In the genomic region with DNA sequence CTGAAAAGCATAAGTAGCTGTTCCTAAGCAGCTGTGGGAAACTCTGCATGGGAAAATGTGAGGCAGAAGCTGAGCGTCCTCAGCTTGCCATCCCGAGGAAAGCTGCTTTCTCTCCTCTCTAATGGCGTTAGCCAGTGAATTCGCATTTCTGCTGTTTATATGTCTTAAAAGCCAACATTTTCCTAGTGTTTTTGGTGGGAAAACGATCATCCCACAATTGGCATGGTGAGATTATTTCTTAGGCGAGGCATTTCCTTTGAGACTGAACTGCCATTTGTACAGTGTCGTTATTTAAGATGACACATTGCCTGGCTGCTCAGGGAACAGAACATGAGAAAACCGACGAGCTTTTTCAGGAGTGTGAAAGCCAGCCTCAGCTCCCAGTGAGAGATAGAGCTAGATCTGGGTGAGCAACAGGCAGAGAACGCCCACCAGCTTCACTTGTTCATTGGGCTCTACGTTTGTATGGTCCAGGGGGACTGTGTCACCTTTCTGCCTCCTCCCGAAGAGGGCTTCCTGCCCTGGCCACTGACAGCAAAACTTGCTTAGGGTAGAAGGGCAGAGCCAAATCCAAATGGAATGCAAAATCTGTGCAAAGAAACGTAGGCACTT, we compare ENCODE assay signal across 2 cellular contexts.
TF ChIP-seq lines count a peak whose summit lies in the region.

No MANE protein-coding gene starts in this region.

TF ChIP-seq in WTC11, 78 proteins besides CTCF, POLR2A, EP300 and RAD21:
- TF ChIP-seq, protein P1, sequence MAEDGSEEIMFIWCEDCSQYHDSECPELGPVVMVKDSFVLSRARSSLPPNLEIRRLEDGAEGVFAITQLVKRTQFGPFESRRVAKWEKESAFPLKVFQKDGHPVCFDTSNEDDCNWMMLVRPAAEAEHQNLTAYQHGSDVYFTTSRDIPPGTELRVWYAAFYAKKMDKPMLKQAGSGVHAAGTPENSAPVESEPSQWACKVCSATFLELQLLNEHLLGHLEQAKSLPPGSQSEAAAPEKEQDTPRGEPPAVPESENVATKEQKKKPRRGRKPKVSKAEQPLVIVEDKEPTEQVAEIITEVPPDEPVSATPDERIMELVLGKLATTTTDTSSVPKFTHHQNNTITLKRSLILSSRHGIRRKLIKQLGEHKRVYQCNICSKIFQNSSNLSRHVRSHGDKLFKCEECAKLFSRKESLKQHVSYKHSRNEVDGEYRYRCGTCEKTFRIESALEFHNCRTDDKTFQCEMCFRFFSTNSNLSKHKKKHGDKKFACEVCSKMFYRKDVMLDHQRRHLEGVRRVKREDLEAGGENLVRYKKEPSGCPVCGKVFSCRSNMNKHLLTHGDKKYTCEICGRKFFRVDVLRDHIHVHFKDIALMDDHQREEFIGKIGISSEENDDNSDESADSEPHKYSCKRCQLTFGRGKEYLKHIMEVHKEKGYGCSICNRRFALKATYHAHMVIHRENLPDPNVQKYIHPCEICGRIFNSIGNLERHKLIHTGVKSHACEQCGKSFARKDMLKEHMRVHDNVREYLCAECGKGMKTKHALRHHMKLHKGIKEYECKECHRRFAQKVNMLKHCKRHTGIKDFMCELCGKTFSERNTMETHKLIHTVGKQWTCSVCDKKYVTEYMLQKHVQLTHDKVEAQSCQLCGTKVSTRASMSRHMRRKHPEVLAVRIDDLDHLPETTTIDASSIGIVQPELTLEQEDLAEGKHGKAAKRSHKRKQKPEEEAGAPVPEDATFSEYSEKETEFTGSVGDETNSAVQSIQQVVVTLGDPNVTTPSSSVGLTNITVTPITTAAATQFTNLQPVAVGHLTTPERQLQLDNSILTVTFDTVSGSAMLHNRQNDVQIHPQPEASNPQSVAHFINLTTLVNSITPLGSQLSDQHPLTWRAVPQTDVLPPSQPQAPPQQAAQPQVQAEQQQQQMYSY (CRISPR knock-in tag; IDR thresholded peaks at IDR 0.05) = 0 out of 2 replicates have a peak, but pooled peaks have one; percentile 9
- TF ChIP-seq RELA (CRISPR knock-in tag; IDR thresholded peaks at IDR 0.05; ENCODE audit: borderline replicate concordance) = no peak

TF ChIP-seq in SK-N-SH, 30 proteins besides CTCF, POLR2A, EP300 and RAD21 (continued from another document):
- TF ChIP-seq, protein P2, sequence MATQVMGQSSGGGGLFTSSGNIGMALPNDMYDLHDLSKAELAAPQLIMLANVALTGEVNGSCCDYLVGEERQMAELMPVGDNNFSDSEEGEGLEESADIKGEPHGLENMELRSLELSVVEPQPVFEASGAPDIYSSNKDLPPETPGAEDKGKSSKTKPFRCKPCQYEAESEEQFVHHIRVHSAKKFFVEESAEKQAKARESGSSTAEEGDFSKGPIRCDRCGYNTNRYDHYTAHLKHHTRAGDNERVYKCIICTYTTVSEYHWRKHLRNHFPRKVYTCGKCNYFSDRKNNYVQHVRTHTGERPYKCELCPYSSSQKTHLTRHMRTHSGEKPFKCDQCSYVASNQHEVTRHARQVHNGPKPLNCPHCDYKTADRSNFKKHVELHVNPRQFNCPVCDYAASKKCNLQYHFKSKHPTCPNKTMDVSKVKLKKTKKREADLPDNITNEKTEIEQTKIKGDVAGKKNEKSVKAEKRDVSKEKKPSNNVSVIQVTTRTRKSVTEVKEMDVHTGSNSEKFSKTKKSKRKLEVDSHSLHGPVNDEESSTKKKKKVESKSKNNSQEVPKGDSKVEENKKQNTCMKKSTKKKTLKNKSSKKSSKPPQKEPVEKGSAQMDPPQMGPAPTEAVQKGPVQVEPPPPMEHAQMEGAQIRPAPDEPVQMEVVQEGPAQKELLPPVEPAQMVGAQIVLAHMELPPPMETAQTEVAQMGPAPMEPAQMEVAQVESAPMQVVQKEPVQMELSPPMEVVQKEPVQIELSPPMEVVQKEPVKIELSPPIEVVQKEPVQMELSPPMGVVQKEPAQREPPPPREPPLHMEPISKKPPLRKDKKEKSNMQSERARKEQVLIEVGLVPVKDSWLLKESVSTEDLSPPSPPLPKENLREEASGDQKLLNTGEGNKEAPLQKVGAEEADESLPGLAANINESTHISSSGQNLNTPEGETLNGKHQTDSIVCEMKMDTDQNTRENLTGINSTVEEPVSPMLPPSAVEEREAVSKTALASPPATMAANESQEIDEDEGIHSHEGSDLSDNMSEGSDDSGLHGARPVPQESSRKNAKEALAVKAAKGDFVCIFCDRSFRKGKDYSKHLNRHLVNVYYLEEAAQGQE (IDR thresholded peaks at IDR 0.05; ENCODE audit: low read depth, low read length) = no peak
- TF ChIP-seq TAF1 (IDR thresholded peaks at IDR 0.05; ENCODE audit: borderline replicate concordance, low read depth, low read length) (no peak), YY1 (IDR thresholded peaks at IDR 0.05; ENCODE audit: low read depth) (no peak), RCOR1 (IDR thresholded peaks at IDR 0.05; ENCODE audit: low read length) (no peak), NFIC (IDR thresholded peaks at IDR 0.05; ENCODE audit: borderline replicate concordance) (no peak), RFX5 (IDR thresholded peaks at IDR 0.05; ENCODE audit: low read length) (no peak), FOSL2 (IDR thresholded peaks at IDR 0.05; ENCODE audit: borderline replicate concordance, low read depth) (no peak), JUND (IDR thresholded peaks at IDR 0.05) (no peak), NRF1 (IDR thresholded peaks at IDR 0.05; ENCODE audit: low read depth, low read length) (no peak), FOXJ3 (CRISPR knock-in tag; IDR thresholded peaks at IDR 0.05) (no peak), POLR2AphosphoS5 (IDR thresholded peaks at IDR 0.05; ENCODE audit: low read depth, low read length) (no peak), CHD2 (IDR thresholded peaks at IDR 0.05; ENCODE audit: low read length, partially characterized antibody) (no peak), ZBTB33 (IDR thresholded peaks at IDR 0.05; ENCODE audit: borderline replicate concordance, low read depth) (no peak), PBX3 (IDR thresholded peaks at IDR 0.05) (no peak), USF1 (IDR thresholded peaks at IDR 0.05; ENCODE audit: borderline replicate concordance, low read depth) (no peak)
- TF ChIP-seq, protein P3, sequence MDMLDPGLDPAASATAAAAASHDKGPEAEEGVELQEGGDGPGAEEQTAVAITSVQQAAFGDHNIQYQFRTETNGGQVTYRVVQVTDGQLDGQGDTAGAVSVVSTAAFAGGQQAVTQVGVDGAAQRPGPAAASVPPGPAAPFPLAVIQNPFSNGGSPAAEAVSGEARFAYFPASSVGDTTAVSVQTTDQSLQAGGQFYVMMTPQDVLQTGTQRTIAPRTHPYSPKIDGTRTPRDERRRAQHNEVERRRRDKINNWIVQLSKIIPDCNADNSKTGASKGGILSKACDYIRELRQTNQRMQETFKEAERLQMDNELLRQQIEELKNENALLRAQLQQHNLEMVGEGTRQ (IDR thresholded peaks at IDR 0.05; ENCODE audit: borderline replicate concordance, low read depth, low read length) = no peak
- TF ChIP-seq, protein P4, sequence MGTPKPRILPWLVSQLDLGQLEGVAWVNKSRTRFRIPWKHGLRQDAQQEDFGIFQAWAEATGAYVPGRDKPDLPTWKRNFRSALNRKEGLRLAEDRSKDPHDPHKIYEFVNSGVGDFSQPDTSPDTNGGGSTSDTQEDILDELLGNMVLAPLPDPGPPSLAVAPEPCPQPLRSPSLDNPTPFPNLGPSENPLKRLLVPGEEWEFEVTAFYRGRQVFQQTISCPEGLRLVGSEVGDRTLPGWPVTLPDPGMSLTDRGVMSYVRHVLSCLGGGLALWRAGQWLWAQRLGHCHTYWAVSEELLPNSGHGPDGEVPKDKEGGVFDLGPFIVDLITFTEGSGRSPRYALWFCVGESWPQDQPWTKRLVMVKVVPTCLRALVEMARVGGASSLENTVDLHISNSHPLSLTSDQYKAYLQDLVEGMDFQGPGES (IDR thresholded peaks at IDR 0.05; ENCODE audit: low read depth, low read length) = no peak
- TF ChIP-seq, protein P5, sequence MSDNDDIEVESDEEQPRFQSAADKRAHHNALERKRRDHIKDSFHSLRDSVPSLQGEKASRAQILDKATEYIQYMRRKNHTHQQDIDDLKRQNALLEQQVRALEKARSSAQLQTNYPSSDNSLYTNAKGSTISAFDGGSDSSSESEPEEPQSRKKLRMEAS (IDR thresholded peaks at IDR 0.05; ENCODE audit: low read depth) = no peak
